In the genomic region with DNA sequence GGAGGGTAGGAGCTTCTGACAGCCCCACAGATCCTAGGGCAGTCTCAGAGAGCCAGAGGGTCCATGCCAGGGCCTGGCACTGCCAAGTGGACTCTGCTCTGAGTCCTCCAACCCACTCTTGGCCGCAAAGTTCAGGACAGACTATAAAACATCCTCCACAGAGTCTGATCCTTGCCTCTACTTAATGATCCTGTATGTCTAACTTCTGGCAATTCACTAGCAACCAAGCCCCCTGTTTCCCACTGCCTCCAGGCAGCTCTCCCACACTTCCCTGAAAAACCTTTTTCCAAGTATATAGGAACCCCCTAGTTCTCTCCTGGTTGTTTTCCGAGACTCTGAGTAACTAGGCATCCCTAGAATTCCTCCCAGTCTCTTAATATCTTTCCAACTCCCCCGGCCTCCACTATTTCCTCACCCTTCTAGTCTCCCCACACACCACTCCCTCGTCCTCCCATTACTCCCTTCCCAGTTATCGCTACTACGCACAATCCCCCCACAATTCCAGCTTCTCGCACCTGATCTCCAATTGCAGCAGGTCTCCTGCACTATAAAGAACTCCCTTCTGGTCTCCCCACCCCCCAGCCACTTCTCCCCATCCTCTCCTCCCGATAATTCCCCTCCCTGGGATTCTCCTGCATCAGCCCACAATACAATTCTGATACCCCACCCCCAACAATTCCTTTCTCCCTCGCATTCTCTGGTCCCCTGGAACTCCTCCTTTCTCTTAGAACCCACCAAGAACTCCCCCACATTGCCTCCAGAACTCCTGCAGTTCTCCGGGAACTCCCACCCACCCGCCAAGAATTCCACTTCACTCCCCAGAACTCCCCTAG, we compare ENCODE assay signal across 8 cellular contexts. TPM values are rescaled to one million over a fixed set of nuclear protein-coding genes. Genes with fewer than 3 reads are reported as not detected.
A peak's percentile ranks its signal among the peaks of the same experiment; 100 is the strongest.
DNase-seq lines count a peak whose midpoint lies in the region; ATAC-seq lines count a peak whose summit lies in the region.

No MANE protein-coding gene starts in this region.

- intact Hi-C loops in activated T-helper 2 cell treated with anti-CD3 and anti-CD28 coated beads, Interferon-gamma antibody, Interleukin-2, Interleukin-4, amounts not matched to agents 10 μg/mL and 5 μg/mL and 100 μg/mL, durations not matched to agents 14 hours and 24 hours and 36 hours (cut with micrococcal nuclease): no loop called here

- H3K36me3 Mint-ChIP-seq in T-helper 2 cell treated with Interferon-gamma antibody and Interleukin-4, amounts not matched to agents 5 μg/mL and 100 μg/mL, for 36 hours (ENCODE audit: low read depth): no peaks in the 10 kb centered on the region
- no peaks in the 10 kb centered on the region for H3K36me3 Mint-ChIP-seq in activated T-helper 2 cell treated with anti-CD3 and anti-CD28 coated beads, Interferon-gamma antibody, Interleukin-2, Interleukin-4, amounts not matched to agents 10 μg/mL and 5 μg/mL and 100 μg/mL, durations not matched to agents 14 hours and 24 hours and 36 hours (ENCODE audit: low read depth)

- no peak for DNase-seq in T-helper 2 cell treated with Interferon-gamma antibody and Interleukin-4, amounts not matched to agents 5 μg/mL and 100 μg/mL, for 36 hours (ENCODE audit: low spot score)
- DNase-seq in T-helper 2 cell: no peak
- no peak for DNase-seq in activated T-helper 2 cell treated with anti-CD3 and anti-CD28 coated beads, Interferon-gamma antibody, Interleukin-2, Interleukin-4, amounts not matched to agents 10 μg/mL and 5 μg/mL and 100 μg/mL, durations not matched to agents 14 hours and 24 hours and 36 hours (ENCODE audit: low spot score)
- peak; percentile 32 for DNase-seq in iPS-NIHi11 (ENCODE audit: low spot score)
- DNase-seq in stimulated activated naive CD8-positive, alpha-beta T cell treated with anti-CD3 and anti-CD28 coated beads, Interleukin-15, amount 100 ng/mL, for 72 hours: no peak
- no peak for DNase-seq in C1 segment of cervical spinal cord (lab: John Stamatoyannopoulos, UW)
- no peak for DNase-seq in central memory CD4-positive, alpha-beta T cell

- H3K4me1 Mint-ChIP-seq in T-helper 2 cell treated with Interferon-gamma antibody and Interleukin-4, amounts not matched to agents 5 μg/mL and 100 μg/mL, for 36 hours (ENCODE audit: low read depth): peaks cover 6% of the 10 kb centered on the region
- peaks cover 2% of the 10 kb centered on the region for H3K4me1 Mint-ChIP-seq in activated T-helper 2 cell treated with anti-CD3 and anti-CD28 coated beads, Interferon-gamma antibody, Interleukin-2, Interleukin-4, amounts not matched to agents 10 μg/mL and 5 μg/mL and 100 μg/mL, durations not matched to agents 14 hours and 24 hours and 36 hours (ENCODE audit: low read depth)
- peaks cover 16% of the 10 kb centered on the region for H3K4me1 Mint-ChIP-seq in stimulated activated naive CD8-positive, alpha-beta T cell treated with anti-CD3 and anti-CD28 coated beads, Interleukin-15, amount 100 ng/mL, for 72 hours

- H3K4me3 Mint-ChIP-seq in T-helper 2 cell treated with Interferon-gamma antibody and Interleukin-4, amounts not matched to agents 5 μg/mL and 100 μg/mL, for 36 hours: peak overlapping the region; percentile 55
- peak overlapping the region; percentile 18 for H3K4me3 Mint-ChIP-seq in activated T-helper 2 cell treated with anti-CD3 and anti-CD28 coated beads, Interferon-gamma antibody, Interleukin-2, Interleukin-4, amounts not matched to agents 10 μg/mL and 5 μg/mL and 100 μg/mL, durations not matched to agents 14 hours and 24 hours and 36 hours (ENCODE audit: low read depth)
- H3K4me3 Mint-ChIP-seq in stimulated activated naive CD8-positive, alpha-beta T cell treated with anti-CD3 and anti-CD28 coated beads, Interleukin-15, amount 100 ng/mL, for 72 hours: peak overlapping the region; percentile 68 to 71

- H3K9me3 Mint-ChIP-seq in T-helper 2 cell treated with Interferon-gamma antibody and Interleukin-4, amounts not matched to agents 5 μg/mL and 100 μg/mL, for 36 hours: no peaks in the 10 kb centered on the region
- H3K9me3 Mint-ChIP-seq in activated T-helper 2 cell treated with anti-CD3 and anti-CD28 coated beads, Interferon-gamma antibody, Interleukin-2, Interleukin-4, amounts not matched to agents 10 μg/mL and 5 μg/mL and 100 μg/mL, durations not matched to agents 14 hours and 24 hours and 36 hours: no peaks in the 10 kb centered on the region
- H3K9me3 Mint-ChIP-seq in stimulated activated naive CD8-positive, alpha-beta T cell treated with anti-CD3 and anti-CD28 coated beads, Interleukin-15, amount 100 ng/mL, for 72 hours: no peaks in the 10 kb centered on the region

- no peak overlapping the region for H3K27ac Mint-ChIP-seq in T-helper 2 cell treated with Interferon-gamma antibody and Interleukin-4, amounts not matched to agents 5 μg/mL and 100 μg/mL, for 36 hours
- no peak overlapping the region for H3K27ac Mint-ChIP-seq in activated T-helper 2 cell treated with anti-CD3 and anti-CD28 coated beads, Interferon-gamma antibody, Interleukin-2, Interleukin-4, amounts not matched to agents 10 μg/mL and 5 μg/mL and 100 μg/mL, durations not matched to agents 14 hours and 24 hours and 36 hours
- no peak overlapping the region for H3K27ac Mint-ChIP-seq in stimulated activated naive CD8-positive, alpha-beta T cell treated with anti-CD3 and anti-CD28 coated beads, Interleukin-15, amount 100 ng/mL, for 72 hours

- ATAC-seq in stimulated activated naive CD8-positive, alpha-beta T cell treated with anti-CD3 and anti-CD28 coated beads, Interleukin-15, amount 100 ng/mL, for 72 hours: no peak
- ATAC-seq in HG02798 (IDR thresholded peaks at IDR 0.05; ENCODE audit: poor library complexity, unreplicated experiment): no peak

- H3K27me3 Mint-ChIP-seq in T-helper 2 cell treated with Interferon-gamma antibody and Interleukin-4, amounts not matched to agents 5 μg/mL and 100 μg/mL, for 36 hours (ENCODE audit: low read depth): peaks cover 59% of the 10 kb centered on the region
- H3K27me3 Mint-ChIP-seq in activated T-helper 2 cell treated with anti-CD3 and anti-CD28 coated beads, Interferon-gamma antibody, Interleukin-2, Interleukin-4, amounts not matched to agents 10 μg/mL and 5 μg/mL and 100 μg/mL, durations not matched to agents 14 hours and 24 hours and 36 hours (ENCODE audit: low read depth): peaks cover 59% of the 10 kb centered on the region
- H3K27me3 Mint-ChIP-seq in stimulated activated naive CD8-positive, alpha-beta T cell treated with anti-CD3 and anti-CD28 coated beads, Interleukin-15, amount 100 ng/mL, for 72 hours: peaks cover 41% of the 10 kb centered on the region

RNA-seq across cellular contexts. Expression of gene IGSF9, which starts 0.6 kb away (rescaled TPM):
- total RNA-seq in activated T-helper 2 cell treated with anti-CD3 and anti-CD28 coated beads, Interferon-gamma antibody, Interleukin-2, Interleukin-4, amounts not matched to agents 10 μg/mL and 5 μg/mL and 100 μg/mL, durations not matched to agents 14 hours and 24 hours and 36 hours: not detected in 2 replicates

RNA-seq across cellular contexts. Expression of gene SLAMF9, which starts 9.2 kb away (rescaled TPM):
- not detected in 2 replicates for total RNA-seq in activated T-helper 2 cell treated with anti-CD3 and anti-CD28 coated beads, Interferon-gamma antibody, Interleukin-2, Interleukin-4, amounts not matched to agents 10 μg/mL and 5 μg/mL and 100 μg/mL, durations not matched to agents 14 hours and 24 hours and 36 hours

RNA-seq across cellular contexts. Expression of gene TAGLN2, which starts 19.5 kb away (rescaled TPM):
- total RNA-seq in activated T-helper 2 cell treated with anti-CD3 and anti-CD28 coated beads, Interferon-gamma antibody, Interleukin-2, Interleukin-4, amounts not matched to agents 10 μg/mL and 5 μg/mL and 100 μg/mL, durations not matched to agents 14 hours and 24 hours and 36 hours: 558 and 578 TPM in 2 replicates

RNA-seq across cellular contexts. Expression of gene CFAP45, which starts 44.9 kb away (rescaled TPM):
- total RNA-seq in activated T-helper 2 cell treated with anti-CD3 and anti-CD28 coated beads, Interferon-gamma antibody, Interleukin-2, Interleukin-4, amounts not matched to agents 10 μg/mL and 5 μg/mL and 100 μg/mL, durations not matched to agents 14 hours and 24 hours and 36 hours: 1.5 and 2.3 TPM in 2 replicates

Comparison
In these comparisons a context has a peak if more than half of its experiments do, and no peak if none do; other contexts are left out.
1. H3K4me3 Mint-ChIP-seq: peak in every context shown above with its lines; median percentile 70 in stimulated activated naive CD8-positive, alpha-beta T cell treated with anti-CD3 and anti-CD28 coated beads, Interleukin-15, amount 100 ng/mL, for 72 hours; 55 in T-helper 2 cell treated with Interferon-gamma antibody and Interleukin-4, amounts not matched to agents 5 μg/mL and 100 μg/mL, for 36 hours; 18 in activated T-helper 2 cell treated with anti-CD3 and anti-CD28 coated beads, Interferon-gamma antibody, Interleukin-2, Interleukin-4, amounts not matched to agents 10 μg/mL and 5 μg/mL and 100 μg/mL, durations not matched to agents 14 hours and 24 hours and 36 hours.